In the genomic region with DNA sequence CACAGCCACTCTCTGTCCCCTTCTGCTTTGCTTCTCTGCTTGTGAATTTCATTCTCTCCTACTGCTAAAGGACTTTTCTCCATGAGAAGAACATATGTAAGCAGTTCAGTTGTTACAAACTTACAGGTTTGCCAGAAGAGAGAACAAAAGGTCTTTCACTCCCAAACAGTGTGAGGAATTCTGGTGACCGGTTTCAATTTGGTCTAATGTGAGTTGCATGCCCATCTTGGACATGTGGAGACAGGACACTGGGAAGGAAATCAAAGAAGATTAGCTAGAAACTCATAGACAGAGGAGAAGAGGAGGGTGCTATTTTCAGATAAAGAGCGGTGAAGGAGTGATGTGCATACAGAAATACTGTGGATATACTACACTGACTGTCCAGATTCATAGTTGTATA, we compare ENCODE assay signal across 39 cellular contexts.
DNase-seq lines count a peak whose midpoint lies in the region; ATAC-seq, FAIRE-seq and TF ChIP-seq lines count a peak whose summit lies in the region.
"Had no signal": no experiment of that assay in that cellular context is flagged by ENCODE, and none has a peak within 500 bp of the region (broad histone marks: within the 10 kb centered on the region; RNA-seq: fewer than 3 reads in every experiment).

No MANE protein-coding gene starts in this region.

- H3K9me3 ChIP-seq in breast epithelium (no peaks in the 10 kb centered on the region), WERI-Rb-1 (ENCODE audit: severe bottlenecking) (no peaks in the 10 kb centered on the region)
- no peaks in the 10 kb centered on the region for H3K9me3 ChIP-seq in CD8-positive, alpha-beta T cell (ENCODE audit: low read length)
- H3K9me3 ChIP-seq: ascending aorta, MG63, psoas muscle, sigmoid colon, suprapubic skin had no signal

- in situ Hi-C loops in brain microvascular endothelial cell (cut with HindIII; ENCODE audit: low pct_ligation_motif_present, low sequenced_read_pairs), result loop anchor here (25.0 kb wide), 1 partner anchor 200 kb away; the partner anchor contains the start of gene INHBA

- H3K4me3 ChIP-seq in breast epithelium, result no peak overlapping the region
- no peak overlapping the region for H3K4me3 ChIP-seq in brain microvascular endothelial cell (ENCODE audit: low read depth, low read length)
- no peak overlapping the region for H3K4me3 ChIP-seq in WERI-Rb-1 (ENCODE audit: low read depth, low read length)
- H3K4me3 ChIP-seq in CD8-positive, alpha-beta T cell (ENCODE audit: low read depth, low read length), result no peak overlapping the region
- H3K4me3 ChIP-seq: ascending aorta, heart right ventricle, MG63, psoas muscle, sigmoid colon, suprapubic skin had no signal

- no peaks in the 10 kb centered on the region for H3K36me3 Mint-ChIP-seq in MCF 10A (ENCODE audit: insufficient read depth, unreplicated experiment)
- no peaks in the 10 kb centered on the region for H3K36me3 Mint-ChIP-seq in CD8-positive, alpha-beta T cell
- H3K36me3 Mint-ChIP-seq: activated naive CD8-positive, alpha-beta T cell treated with anti-CD3 and anti-CD28 coated beads, Interleukin-2, amount 10 ng/mL, durations not matched to agents 7 days and 5 days; CD4-positive, alpha-beta memory T cell; naive B cell; stimulated activated effector memory CD8-positive, alpha-beta T cell treated with anti-CD3 and anti-CD28 coated beads, Interleukin-12 subunit alpha, Interleukin-12 subunit beta, amount 100 ng/mL, for 72 hours had no signal

- ATAC-seq in foreskin keratinocyte, result no peak
- ATAC-seq in CD8-positive, alpha-beta T cell, result no peak
- ATAC-seq: effector memory CD8-positive, alpha-beta T cell; esophagus mucosa; heart right ventricle; psoas muscle; WTC11 had no signal

- no peaks in the 10 kb centered on the region for H3K27me3 Mint-ChIP-seq in MCF 10A (ENCODE audit: insufficient read depth, unreplicated experiment)
- peaks cover 2% of the 10 kb centered on the region for H3K27me3 Mint-ChIP-seq in CD8-positive, alpha-beta T cell (ENCODE audit: low read depth)
- H3K27me3 Mint-ChIP-seq: B cell, naive B cell had no signal

- peaks cover 8% of the 10 kb centered on the region for H3K9me3 Mint-ChIP-seq in MCF 10A (ENCODE audit: unreplicated experiment)
- no peaks in the 10 kb centered on the region for H3K9me3 Mint-ChIP-seq in CD8-positive, alpha-beta T cell
- H3K9me3 Mint-ChIP-seq: naive B cell; stimulated activated effector memory CD8-positive, alpha-beta T cell treated with anti-CD3 and anti-CD28 coated beads, Interleukin-12 subunit alpha, Interleukin-12 subunit beta, amount 100 ng/mL, for 72 hours had no signal

- peaks cover 21% of the 10 kb centered on the region for H3K4me1 Mint-ChIP-seq in MCF 10A (ENCODE audit: insufficient read depth, unreplicated experiment)
- H3K4me1 Mint-ChIP-seq in CD8-positive, alpha-beta T cell (ENCODE audit: low read depth), result no peaks in the 10 kb centered on the region
- H3K4me1 Mint-ChIP-seq: activated CD4-positive, alpha-beta T cell treated with anti-CD3 and anti-CD28 coated beads, Interleukin-2, amount 10 ng/mL, durations not matched to agents 24 days and 14 days; activated naive CD8-positive, alpha-beta T cell treated with anti-CD3 and anti-CD28 coated beads, Interleukin-2, amount 10 ng/mL, durations not matched to agents 7 days and 5 days; CD4-positive, alpha-beta memory T cell; stimulated activated effector memory CD8-positive, alpha-beta T cell treated with anti-CD3 and anti-CD28 coated beads, Interleukin-12 subunit alpha, Interleukin-12 subunit beta, amount 100 ng/mL, for 72 hours; WTC11 had no signal

- no peaks in the 10 kb centered on the region for H3K27me3 ChIP-seq in breast epithelium
- no peaks in the 10 kb centered on the region for H3K27me3 ChIP-seq in brain microvascular endothelial cell (replicated peaks)
- H3K27me3 ChIP-seq in foreskin keratinocyte, result no peaks in the 10 kb centered on the region
- peaks cover 44% of the 10 kb centered on the region for H3K27me3 ChIP-seq in WERI-Rb-1 (ENCODE audit: insufficient read depth, low read depth, severe bottlenecking)
- H3K27me3 ChIP-seq in CD8-positive, alpha-beta T cell (ENCODE audit: insufficient read depth, low read length), result no peaks in the 10 kb centered on the region
- H3K27me3 ChIP-seq: ascending aorta, heart right ventricle, MG63, sigmoid colon, suprapubic skin had no signal

- no peak overlapping the region for H3K4me3 Mint-ChIP-seq in MCF 10A (ENCODE audit: unreplicated experiment)
- H3K4me3 Mint-ChIP-seq in CD8-positive, alpha-beta T cell, result no peak overlapping the region
- H3K4me3 Mint-ChIP-seq: activated CD4-positive, alpha-beta T cell treated with anti-CD3 and anti-CD28 coated beads, Interleukin-2, amount 10 ng/mL, durations not matched to agents 24 days and 14 days; activated naive CD8-positive, alpha-beta T cell treated with anti-CD3 and anti-CD28 coated beads, Interleukin-2, amount 10 ng/mL, durations not matched to agents 7 days and 5 days; B cell; CD4-positive, alpha-beta memory T cell; effector memory CD8-positive, alpha-beta T cell; mesothelial cell of epicardium; naive B cell; stimulated activated effector memory CD8-positive, alpha-beta T cell treated with anti-CD3 and anti-CD28 coated beads, Interleukin-12 subunit alpha, Interleukin-12 subunit beta, amount 100 ng/mL, for 72 hours; WTC11 had no signal

- H3K36me3 ChIP-seq in breast epithelium (no peaks in the 10 kb centered on the region), brain microvascular endothelial cell (replicated peaks) (no peaks in the 10 kb centered on the region), WERI-Rb-1 (no peaks in the 10 kb centered on the region)
- no peaks in the 10 kb centered on the region for H3K36me3 ChIP-seq in CD8-positive, alpha-beta T cell (ENCODE audit: insufficient read depth, low read length)
- H3K36me3 ChIP-seq: ascending aorta, heart right ventricle, MG63, sigmoid colon, suprapubic skin had no signal

- TF ChIP-seq POLR2A in breast epithelium (IDR thresholded peaks at IDR 0.05), result no peak

- FAIRE-seq in GM19239 (lab: Jason Lieb, UNC), result no peak
- FAIRE-seq: A204.1, frontal cortex, kidney had no signal

- H3K4me1 ChIP-seq in breast epithelium (no peaks in the 10 kb centered on the region), foreskin keratinocyte (peaks cover 46% of the 10 kb centered on the region)
- no peaks in the 10 kb centered on the region for H3K4me1 ChIP-seq in CD8-positive, alpha-beta T cell (ENCODE audit: insufficient read depth, low read length)
- H3K4me1 ChIP-seq: psoas muscle, suprapubic skin had no signal

- H3K27ac Mint-ChIP-seq in MCF 10A (ENCODE audit: low read depth, unreplicated experiment), result no peak overlapping the region
- no peak overlapping the region for H3K27ac Mint-ChIP-seq in CD8-positive, alpha-beta T cell
- H3K27ac Mint-ChIP-seq: activated CD4-positive, alpha-beta T cell treated with anti-CD3 and anti-CD28 coated beads, Interleukin-2, amount 10 ng/mL, durations not matched to agents 24 days and 14 days; activated naive CD8-positive, alpha-beta T cell treated with anti-CD3 and anti-CD28 coated beads, Interleukin-2, amount 10 ng/mL, durations not matched to agents 7 days and 5 days; B cell; CD4-positive, alpha-beta memory T cell; effector memory CD8-positive, alpha-beta T cell; mesothelial cell of epicardium; stimulated activated effector memory CD8-positive, alpha-beta T cell treated with anti-CD3 and anti-CD28 coated beads, Interleukin-12 subunit alpha, Interleukin-12 subunit beta, amount 100 ng/mL, for 72 hours; WTC11 had no signal

- TF ChIP-seq CTCF in breast epithelium (IDR thresholded peaks at IDR 0.05) (no peak), MCF 10A (IDR thresholded peaks at IDR 0.05; ENCODE audit: unreplicated experiment) (no peak), brain microvascular endothelial cell (IDR thresholded peaks at IDR 0.05; ENCODE audit: low read depth, low read length, missing control alignments) (no peak), foreskin keratinocyte (conservative IDR thresholded peaks at IDR 0.05) (no peak), WERI-Rb-1 (IDR thresholded peaks at IDR 0.05; ENCODE audit: low read depth, low read length) (no peak)
- TF ChIP-seq CTCF in CD8-positive, alpha-beta T cell (IDR thresholded peaks at IDR 0.05), result no peak

- DNase-seq in breast epithelium (ENCODE audit: low spot score in 2 of 2) (no peak), MCF 10A (ENCODE audit: unreplicated experiment) (no peak), brain microvascular endothelial cell (no peak), foreskin keratinocyte (peak; percentile 59 to 84), GM19239 (ENCODE audit: insufficient read length, low spot score) (no peak), WERI-Rb-1 (no peak), NCI-H82 (lab: John Stamatoyannopoulos, UW) (no peak)
- no peak for DNase-seq in CD8-positive, alpha-beta T cell
- DNase-seq: activated CD4-positive, alpha-beta T cell treated with anti-CD3 and anti-CD28 coated beads, Interleukin-2, amount 10 ng/mL, durations not matched to agents 24 days and 14 days; activated CD8-positive, alpha-beta memory T cell treated with anti-CD3 and anti-CD28 coated beads for 24 hours; activated gamma-delta T cell; activated naive CD8-positive, alpha-beta T cell treated with anti-CD3 and anti-CD28 coated beads, Interleukin-2, amount 10 ng/mL, durations not matched to agents 7 days and 5 days; CD4-positive, alpha-beta memory T cell; central memory CD4-positive, alpha-beta T cell; effector memory CD8-positive, alpha-beta T cell; heart right ventricle; KBM-7; kidney; MG63; naive B cell; NCI-H1105; NCI-H187 treated with DMSO at 0.1 percent for 48 hours; NCI-H526; NK-92 treated with Interleukin-12 subunit alpha and Interleukin-12 subunit beta, amount 100 ng/mL, for 24 hours; nucleus accumbens; psoas muscle; SHP77; sigmoid colon; SW 1271; T-helper 9 cell had no signal

- H3K27ac ChIP-seq in breast epithelium (peak overlapping the region; percentile 15 to 55), brain microvascular endothelial cell (peak overlapping the region; percentile 97), foreskin keratinocyte (peak overlapping the region; percentile 96), WERI-Rb-1 (no peak overlapping the region)
- no peak overlapping the region for H3K27ac ChIP-seq in CD8-positive, alpha-beta T cell (ENCODE audit: low read depth, low read length)
- H3K27ac ChIP-seq: ascending aorta, heart right ventricle, psoas muscle, sigmoid colon, suprapubic skin had no signal

- intact Hi-C loops in breast epithelium (cut with DNase I; ENCODE audit: low total_unique reads) (no loop called here), MCF 10A (cut with micrococcal nuclease) (no loop called here)
- intact Hi-C loops in CD8-positive, alpha-beta T cell (cut with DNase I, micrococcal nuclease), result no loop called here

- no TSS peak for BruUV-seq in MCF 10A (replicated peaks; lab: Mats Ljungman, UMichigan)

- POLR2A ChIA-PET in MCF 10A (lab: Yijun Ruan, JAX), result no interaction called here
- POLR2A ChIA-PET in CD8-positive, alpha-beta T cell (lab: Charles Lee), result no interaction called here

- CTCF ChIA-PET in MCF 10A (lab: Yijun Ruan, JAX), result no interaction called here
- CTCF ChIA-PET in CD8-positive, alpha-beta T cell (lab: Charles Lee), result no interaction called here

Comparison
In these comparisons a context has a peak if more than half of its experiments do, and no peak if none do; other contexts are left out.
1. DNase-seq: peak in foreskin keratinocyte (2 of 2); none in breast epithelium (0 of 2), MCF 10A (single experiment), brain microvascular endothelial cell (single experiment), GM19239 (single experiment), WERI-Rb-1 (single experiment), CD8-positive, alpha-beta T cell (0 of 7) and NCI-H82 (single experiment).
2. H3K27ac ChIP-seq: peak in breast epithelium (2 of 2), brain microvascular endothelial cell (single experiment) and foreskin keratinocyte (single experiment); none in WERI-Rb-1 (single experiment) and CD8-positive, alpha-beta T cell (single experiment).